ENCODE assay signal across 8 cellular contexts in the genomic region with DNA sequence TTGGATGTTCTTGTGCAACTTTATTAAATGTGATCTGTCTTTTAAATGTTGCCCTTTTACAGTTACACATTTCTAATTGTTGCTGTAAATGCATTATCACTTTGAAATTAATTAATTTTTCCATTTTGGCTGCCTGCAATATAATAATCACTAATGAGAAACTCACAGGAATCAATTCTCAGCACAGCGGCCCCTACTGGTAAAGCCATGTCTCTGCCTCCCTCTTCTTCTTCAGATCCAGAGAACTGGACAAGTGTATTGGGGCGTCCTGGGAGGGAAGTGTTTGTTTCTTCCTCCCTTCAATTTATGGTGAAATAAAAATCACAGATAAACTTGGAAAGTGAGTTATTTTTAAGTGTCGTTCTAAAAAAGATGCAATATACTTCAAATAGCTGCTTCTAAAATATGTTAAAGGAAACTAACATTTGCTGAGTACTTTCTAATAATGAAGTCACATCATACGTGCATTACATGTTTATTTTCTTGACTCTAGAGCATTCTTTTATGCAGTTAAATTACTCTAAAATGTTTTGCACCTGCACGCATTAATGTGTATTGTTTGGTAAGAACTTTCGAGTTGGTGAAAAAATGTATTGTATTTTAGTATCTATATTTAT.
A peak's percentile ranks its signal among the peaks of the same experiment; 100 is the strongest.
DNase-seq lines count a peak whose midpoint lies in the region; ATAC-seq and FAIRE-seq lines count a peak whose summit lies in the region.

No MANE protein-coding gene starts in this region.

- FAIRE-seq in urothelium cell line (lab: Jason Lieb, UNC): no peak

- ATAC-seq in HG02798 (IDR thresholded peaks at IDR 0.05; ENCODE audit: poor library complexity, unreplicated experiment) (peak; percentile 57), GM18502 (IDR thresholded peaks at IDR 0.05; ENCODE audit: poor library complexity, unreplicated experiment) (no peak)

- DNase-seq in ELR (ENCODE audit: low read depth) (peak; percentile 15), T-helper 1 cell (peak in 3 of 5 donors; percentile 5 to 24 (median 19)), cerebellum (ENCODE audit: low spot score) (peak; percentile 70), midbrain (lab: John Stamatoyannopoulos, UW) (peak; percentile 35), urothelium cell line (ENCODE audit: low spot score) (peak; percentile 26), NCI-H2196 treated with DMSO at 0.1 percent for 48 hours (lab: John Stamatoyannopoulos, UW; ENCODE audit: unreplicated experiment) (no peak)
